In genomic region chr7:19610194-19610943, GRCh38 we compare ENCODE assay signal across 24 cellular contexts.
"Had no signal": no experiment of that assay in that cellular context is flagged by ENCODE, and none has a peak within 500 bp of the region (broad histone marks: within the 10 kb centered on the region; RNA-seq: fewer than 3 reads in every experiment).

No MANE protein-coding gene starts in this region.

- H3K4me1 Mint-ChIP-seq: endodermal cell, neural progenitor cell had no signal

- H3K27ac ChIP-seq: coronary artery, hepatocyte, neural progenitor cell, psoas muscle, sigmoid colon, skin epidermis had no signal

- DNase-seq: effector CD4-positive, alpha-beta T cell; endodermal cell; erythroblast; foreskin melanocyte; head of caudate nucleus; left colon; left ventricle myocardium superior; mesenchymal stem cell; midbrain; nucleus accumbens; psoas muscle; retina; sigmoid colon; stimulated activated CD4-positive, alpha-beta T cell treated with anti-CD3 and anti-CD28 coated beads, Interleukin-2, amount 100 ng/mL, for 24 hours; stimulated activated naive CD4-positive, alpha-beta T cell treated with Interleukin-2 at 50 U/mL for 16 hours had no signal

- H3K36me3 Mint-ChIP-seq: natural killer cell treated with Interleukin-12 subunit alpha and Interleukin-12 subunit beta and Interleukin-15 and Interleukin-18, amount 100 ng/mL, for 72 hours; neural progenitor cell; type B pancreatic cell had no signal

- H3K9me3 Mint-ChIP-seq: endodermal cell, neural progenitor cell, type B pancreatic cell had no signal

- H3K4me3 Mint-ChIP-seq: endodermal cell; natural killer cell treated with Interleukin-12 subunit alpha and Interleukin-12 subunit beta and Interleukin-15 and Interleukin-18, amount 100 ng/mL, for 72 hours; neural progenitor cell; type B pancreatic cell had no signal

- H3K9me3 ChIP-seq: sigmoid colon had no signal

- H3K4me2 ChIP-seq: hepatocyte, neural progenitor cell had no signal

- ATAC-seq: left colon; left ventricle myocardium superior; natural killer cell treated with Interleukin-12 subunit alpha and Interleukin-12 subunit beta and Interleukin-15 and Interleukin-18, amount 100 ng/mL, for 72 hours; psoas muscle had no signal

- H3K4me3 ChIP-seq: coronary artery, hepatocyte, lung, neural progenitor cell, psoas muscle, sigmoid colon, skin epidermis had no signal

- H3K27me3 Mint-ChIP-seq: natural killer cell treated with Interleukin-12 subunit alpha and Interleukin-12 subunit beta and Interleukin-15 and Interleukin-18, amount 100 ng/mL, for 72 hours had no signal

- H3K27ac Mint-ChIP-seq: endodermal cell; natural killer cell treated with Interleukin-12 subunit alpha and Interleukin-12 subunit beta and Interleukin-15 and Interleukin-18, amount 100 ng/mL, for 72 hours; neural progenitor cell; type B pancreatic cell had no signal

- FAIRE-seq: endothelial cell of umbilical vein, urothelium cell line had no signal

- H3K4me1 ChIP-seq: neural progenitor cell, psoas muscle, sigmoid colon had no signal
